Comparison of ENCODE assay signal across 1 cellular context in genomic region chr10:97736403-97736901, GRCh38.
TF ChIP-seq lines count a peak whose summit lies in the region.

No MANE protein-coding gene starts in this region.

TF ChIP-seq in HepG2, 621 proteins besides CTCF, POLR2A, EP300 and RAD21:
- TF ChIP-seq ZZZ3 (CRISPR knock-in tag; IDR thresholded peaks at IDR 0.05; ENCODE audit: borderline replicate concordance) (no peak), DBP (CRISPR knock-in tag; IDR thresholded peaks at IDR 0.05; ENCODE audit: not compliant biosample characterization) (no peak), ZNF333 (CRISPR knock-in tag; IDR thresholded peaks at IDR 0.05; ENCODE audit: borderline replicate concordance) (no peak), KMT2A (CRISPR knock-in tag; IDR thresholded peaks at IDR 0.05) (no peak), ZNF3 (CRISPR knock-in tag; IDR thresholded peaks at IDR 0.05) (peak; percentile 67; the same call in 1 of the 2 replicates), GATA4 (IDR thresholded peaks at IDR 0.05; ENCODE audit: borderline replicate concordance, low read depth) (no peak), ZNF737 (CRISPR knock-in tag; IDR thresholded peaks at IDR 0.05; ENCODE audit: borderline replicate concordance) (0 out of 2 replicates have a peak, but pooled peaks have one; percentile 82), ZNF224 (CRISPR knock-in tag; IDR thresholded peaks at IDR 0.05) (peak; percentile 97), NR2F1 (CRISPR knock-in tag; IDR thresholded peaks at IDR 0.05) (0 out of 4 replicates have a peak, but pooled peaks of 1 of the 2 experiments have one; percentile 17), ZNF180 (CRISPR knock-in tag; IDR thresholded peaks at IDR 0.05; ENCODE audit: borderline replicate concordance, low read depth) (0 out of 2 replicates have a peak, but pooled peaks have one; percentile 74), ZNF513 (CRISPR knock-in tag; conservative IDR thresholded peaks at IDR 0.05) (no peak), FLYWCH1 (CRISPR knock-in tag; IDR thresholded peaks at IDR 0.05) (no peak; the same call in 1 of the 2 replicates), CHCHD3 (CRISPR knock-in tag; IDR thresholded peaks at IDR 0.05) (0 out of 2 replicates have a peak, but pooled peaks have one; percentile 6), NR1H2 (CRISPR knock-in tag; IDR thresholded peaks at IDR 0.05; ENCODE audit: borderline replicate concordance, low read depth) (no peak), POGZ (CRISPR knock-in tag; IDR thresholded peaks at IDR 0.05) (no peak), ZNF18 (CRISPR knock-in tag; IDR thresholded peaks at IDR 0.05; ENCODE audit: insufficient replicate concordance) (peak; percentile 25), TRAFD1 (CRISPR knock-in tag; IDR thresholded peaks at IDR 0.05; ENCODE audit: borderline replicate concordance) (0 out of 2 replicates have a peak, but pooled peaks have one; percentile 52), TRIM24 (CRISPR knock-in tag; IDR thresholded peaks at IDR 0.05) (no peak), ZNF678 (CRISPR knock-in tag; IDR thresholded peaks at IDR 0.05) (no peak), ZNF790 (CRISPR knock-in tag; IDR thresholded peaks at IDR 0.05; ENCODE audit: borderline replicate concordance) (0 out of 2 replicates have a peak, but pooled peaks have one; percentile 53), TP53 (CRISPR knock-in tag; conservative IDR thresholded peaks at IDR 0.05) (no peak), SETDB1 (CRISPR knock-in tag; IDR thresholded peaks at IDR 0.05; ENCODE audit: borderline replicate concordance) (peak; percentile 90; the same call in 1 of the 2 replicates), YEATS2 (CRISPR knock-in tag; IDR thresholded peaks at IDR 0.05; ENCODE audit: borderline replicate concordance) (no peak), ZSCAN22 (CRISPR knock-in tag; IDR thresholded peaks at IDR 0.05) (no peak), JUN (CRISPR knock-in tag; IDR thresholded peaks at IDR 0.05) (no peak), ZNF674 (CRISPR knock-in tag; IDR thresholded peaks at IDR 0.05; ENCODE audit: low read depth) (0 out of 2 replicates have a peak, but pooled peaks have one; percentile 7), THYN1 (CRISPR knock-in tag; IDR thresholded peaks at IDR 0.05; ENCODE audit: borderline replicate concordance, low read depth) (no peak), ZFP82 (CRISPR knock-in tag; IDR thresholded peaks at IDR 0.05; ENCODE audit: borderline replicate concordance) (0 out of 2 replicates have a peak, but pooled peaks have one; percentile 14), ZBTB4 (CRISPR knock-in tag; IDR thresholded peaks at IDR 0.05; ENCODE audit: borderline replicate concordance) (no peak), ATAD3A (CRISPR knock-in tag; IDR thresholded peaks at IDR 0.05) (no peak), CCAR2 (optimal IDR thresholded peaks at IDR 0.05; ENCODE audit: low read depth, low read length) (no peak), JUND (CRISPR knock-in tag; IDR thresholded peaks at IDR 0.05) (no peak), PAX8 (CRISPR knock-in tag; IDR thresholded peaks at IDR 0.05; ENCODE audit: borderline replicate concordance) (no peak), CC2D1A (CRISPR knock-in tag; IDR thresholded peaks at IDR 0.05) (peak; percentile 87; the same call in 1 of the 2 replicates), DR1 (CRISPR knock-in tag; IDR thresholded peaks at IDR 0.05) (no peak), PRDM10 (CRISPR knock-in tag; IDR thresholded peaks at IDR 0.05; ENCODE audit: low read depth) (0 out of 2 replicates have a peak, but pooled peaks have one; percentile 3), ATF1 (CRISPR knock-in tag; IDR thresholded peaks at IDR 0.05) (no peak), USF2 (IDR thresholded peaks at IDR 0.05; ENCODE audit: low read depth, low read length) (no peak), USF2 (CRISPR knock-in tag; IDR thresholded peaks at IDR 0.05; ENCODE audit: borderline replicate concordance) (0 out of 2 replicates have a peak, but pooled peaks have one; percentile 53), EHMT2 (IDR thresholded peaks at IDR 0.05; ENCODE audit: borderline replicate concordance, low read depth, low read length) (0 out of 2 replicates have a peak, but pooled peaks have one; percentile 26), ZNF652 (CRISPR knock-in tag; IDR thresholded peaks at IDR 0.05; ENCODE audit: borderline replicate concordance, low read depth) (no peak), NFYC (CRISPR knock-in tag; IDR thresholded peaks at IDR 0.05) (no peak), RBM22 (optimal IDR thresholded peaks at IDR 0.05; ENCODE audit: low read length) (no peak), CEBPG (CRISPR knock-in tag; IDR thresholded peaks at IDR 0.05) (no peak), HNF4A (CRISPR knock-in tag; IDR thresholded peaks at IDR 0.05) (no peak)
